ENCODE assay signal across 24 cellular contexts in genomic region chr7:9189683-9190082, GRCh38.
DNase-seq lines count a peak whose midpoint lies in the region; ATAC-seq and TF ChIP-seq lines count a peak whose summit lies in the region.
"Had no signal": no experiment of that assay in that cellular context is flagged by ENCODE, and none has a peak within 500 bp of the region (broad histone marks: within the 10 kb centered on the region; RNA-seq: fewer than 3 reads in every experiment).

No MANE protein-coding gene starts in this region.

- H3K27ac ChIP-seq in angular gyrus (ENCODE audit: low read depth, low read length) (peak overlapping the region; percentile 16), neural progenitor cell (no peak overlapping the region)
- H3K27ac ChIP-seq: brain microvascular endothelial cell, KMS-11, right atrium auricular region had no signal

- no peaks in the 10 kb centered on the region for H3K79me2 ChIP-seq in neural progenitor cell (ENCODE audit: low read depth)

- intact Hi-C loops in lower leg skin (cut with DNase I; ENCODE audit: low total_unique reads) = no loop called here

- H4K20me1 ChIP-seq in neural progenitor cell (ENCODE audit: low read depth) = no peaks in the 10 kb centered on the region

- H3K9ac ChIP-seq in neural progenitor cell = no peak overlapping the region
- H3K9ac ChIP-seq: KMS-11 had no signal

- H3K4me2 ChIP-seq in neural progenitor cell = peak overlapping the region; percentile 9
- H3K4me2 ChIP-seq: KMS-11 had no signal

- no peaks in the 10 kb centered on the region for H3K9me3 ChIP-seq in neural progenitor cell (ENCODE audit: low read depth)
- H3K9me3 ChIP-seq: right atrium auricular region had no signal

- H3F3A ChIP-seq in neural progenitor cell (ENCODE audit: low read depth) = no peaks in the 10 kb centered on the region

- DNase-seq in G401 (ENCODE audit: low spot score) (peak; percentile 19), NCI-H446 treated with DMSO at 0.1 percent for 48 hours (lab: John Stamatoyannopoulos, UW) (peak; percentile 87), neural progenitor cell (ENCODE audit: low spot score) (peak; percentile 73), SW480 (ENCODE audit: low spot score) (no peak), lower leg skin (ENCODE audit: low spot score in 2 of 2) (no peak)
- DNase-seq: activated CD4-positive, alpha-beta memory T cell treated with anti-CD3 and anti-CD28 coated beads for 36 hours; activated CD4-positive, alpha-beta T cell treated with anti-CD3 and anti-CD28 coated beads for 1 hour; activated CD8-positive, alpha-beta memory T cell treated with anti-CD3 and anti-CD28 coated beads, Interleukin-2, amount 50 U/mL, for 4 hours; activated naive CD4-positive, alpha-beta T cell treated with anti-CD3 and anti-CD28 coated beads for 36 hours; brain microvascular endothelial cell; CD4-positive, alpha-beta T cell; hippocampal formation; MM.1S; NCI-H1417; NCI-H226; stimulated activated CD8-positive, alpha-beta memory T cell treated with anti-CD3 and anti-CD28 coated beads, Interleukin-4, amount 100 ng/mL, for 48 hours; T-helper 2 cell had no signal

- H3K4me1 Mint-ChIP-seq in neural progenitor cell = peaks cover 3% of the 10 kb centered on the region
- H3K4me1 Mint-ChIP-seq: neural crest cell had no signal

- TF ChIP-seq CTCF in neural progenitor cell (IDR thresholded peaks at IDR 0.05) = no peak
- no peak for TF ChIP-seq CTCF in lower leg skin (IDR thresholded peaks at IDR 0.05)

- no peaks in the 10 kb centered on the region for H3K27me3 ChIP-seq in neural progenitor cell
- H3K27me3 ChIP-seq: brain microvascular endothelial cell, right atrium auricular region had no signal

- no peak overlapping the region for H2AFZ ChIP-seq in neural progenitor cell (replicated peaks)

- H3K4me3 Mint-ChIP-seq in neural progenitor cell = no peak overlapping the region
- H3K4me3 Mint-ChIP-seq: activated CD4-positive, alpha-beta memory T cell treated with anti-CD3 and anti-CD28 coated beads for 36 hours; activated naive CD4-positive, alpha-beta T cell treated with anti-CD3 and anti-CD28 coated beads for 36 hours; CD4-positive, alpha-beta T cell; neural crest cell; stimulated activated naive CD8-positive, alpha-beta T cell treated with anti-CD3 and anti-CD28 coated beads, Interleukin-15, Interleukin-2, amounts not matched to agents 100 ng/mL and 50 ng/mL, for 24 hours had no signal

- no peak overlapping the region for H3K27ac Mint-ChIP-seq in neural progenitor cell
- H3K27ac Mint-ChIP-seq: activated CD4-positive, alpha-beta memory T cell treated with anti-CD3 and anti-CD28 coated beads for 36 hours; activated naive CD4-positive, alpha-beta T cell treated with anti-CD3 and anti-CD28 coated beads for 36 hours; CD4-positive, alpha-beta T cell; stimulated activated naive CD8-positive, alpha-beta T cell treated with anti-CD3 and anti-CD28 coated beads, Interleukin-15, Interleukin-2, amounts not matched to agents 100 ng/mL and 50 ng/mL, for 24 hours had no signal

- no peak overlapping the region for H3K4me3 ChIP-seq in neural progenitor cell
- H3K4me3 ChIP-seq in lower leg skin (ENCODE audit: low read depth, poor library complexity, severe bottlenecking) = no peak overlapping the region
- H3K4me3 ChIP-seq: right atrium auricular region had no signal

- H3K27me3 Mint-ChIP-seq in neural progenitor cell (ENCODE audit: insufficient read depth, low read depth) = no peaks in the 10 kb centered on the region
- H3K27me3 Mint-ChIP-seq: activated CD4-positive, alpha-beta memory T cell treated with anti-CD3 and anti-CD28 coated beads for 36 hours; CD4-positive, alpha-beta T cell; stimulated activated naive CD8-positive, alpha-beta T cell treated with anti-CD3 and anti-CD28 coated beads, Interleukin-15, Interleukin-2, amounts not matched to agents 100 ng/mL and 50 ng/mL, for 24 hours had no signal

- ATAC-seq in GM19463 (IDR thresholded peaks at IDR 0.05; ENCODE audit: unreplicated experiment) = no peak
- ATAC-seq: SK-N-SH treated with all-trans-retinoic acid at 6 μM for 48 hours had no signal

- no peak for TF ChIP-seq POLR2A in lower leg skin (IDR thresholded peaks at IDR 0.05)

- no peaks in the 10 kb centered on the region for H3K36me3 ChIP-seq in neural progenitor cell
- H3K36me3 ChIP-seq: brain microvascular endothelial cell, right atrium auricular region had no signal

- WGBS in lower leg skin, 2 donors = 64 to 65% methylated on average over 10 of the region's 10 CpGs

- peaks cover 4% of the 10 kb centered on the region for H3K4me1 ChIP-seq in neural progenitor cell
- H3K4me1 ChIP-seq: right atrium auricular region had no signal

- H3K36me3 Mint-ChIP-seq in neural progenitor cell = no peaks in the 10 kb centered on the region
- H3K36me3 Mint-ChIP-seq: activated CD4-positive, alpha-beta memory T cell treated with anti-CD3 and anti-CD28 coated beads for 36 hours had no signal

- no peaks in the 10 kb centered on the region for H3K9me3 Mint-ChIP-seq in neural progenitor cell
- H3K9me3 Mint-ChIP-seq: activated naive CD4-positive, alpha-beta T cell treated with anti-CD3 and anti-CD28 coated beads for 36 hours; neural crest cell had no signal

- in situ Hi-C loops in G401 (cut with HindIII; ENCODE audit: low sequenced_read_pairs) = no loop called here

Comparison
In these comparisons a context has a peak if more than half of its experiments do, and no peak if none do; other contexts are left out.
1. DNase-seq: peak in G401 (single experiment), NCI-H446 treated with DMSO at 0.1 percent for 48 hours (single experiment) and neural progenitor cell (single experiment); none in SW480 (single experiment) and lower leg skin (0 of 2).